In genomic region chr14:21063479-21063878, GRCh38 we compare ENCODE assay signal across 16 cellular contexts. TPM values are rescaled to one million over a fixed set of nuclear protein-coding genes. Genes with fewer than 3 reads are reported as not detected.
DNase-seq lines count a peak whose midpoint lies in the region; ATAC-seq and TF ChIP-seq lines count a peak whose summit lies in the region.
"Had no signal": no experiment of that assay in that cellular context is flagged by ENCODE, and none has a peak within 500 bp of the region (broad histone marks: within the 10 kb centered on the region; RNA-seq: fewer than 3 reads in every experiment).

No MANE protein-coding gene starts in this region.

- H3K9me3 ChIP-seq in adrenal gland (replicated peaks in 1 of 3) (no peaks in the 10 kb centered on the region), testis (no peaks in the 10 kb centered on the region)

- no peak for TF ChIP-seq POLR2A in adrenal gland (IDR thresholded peaks at IDR 0.05)
- no peak for TF ChIP-seq POLR2A in testis (IDR thresholded peaks at IDR 0.05)

- H3K4me1 ChIP-seq in adrenal gland (replicated peaks in 1 of 2): peaks cover 7 to 11% of the 10 kb centered on the region in 2 donors
- H3K4me1 ChIP-seq in testis: peaks cover 6% of the 10 kb centered on the region

- WGBS in adrenal gland, 4 donors: 26 to 49% (median 33%) methylated on average over 3 of the region's 3 CpGs
- WGBS in testis, 2 donors: 70% methylated on average over 3 of the region's 3 CpGs

- no peak overlapping the region for H3K4me3 ChIP-seq in adrenal gland
- no peak overlapping the region for H3K4me3 ChIP-seq in testis

- no peaks in the 10 kb centered on the region for H3K36me3 ChIP-seq in adrenal gland (replicated peaks in 1 of 2)
- no peaks in the 10 kb centered on the region for H3K36me3 ChIP-seq in testis (ENCODE audit: low read depth, missing control alignments)

- ATAC-seq in HG02981 (IDR thresholded peaks at IDR 0.05; ENCODE audit: unreplicated experiment): no peak
- ATAC-seq in GM18909 (IDR thresholded peaks at IDR 0.05; ENCODE audit: poor library complexity, unreplicated experiment): no peak
- ATAC-seq: stimulated activated naive CD8-positive, alpha-beta T cell treated with anti-CD3 and anti-CD28 coated beads, Interleukin-15, Interleukin-2, amounts not matched to agents 100 U/mL and 50 U/mL, for 24 hours had no signal

- intact Hi-C loops in adrenal gland (cut with DNase I) (no loop called here), testis (cut with DNase I; ENCODE audit: low total_unique reads) (no loop called here)

- H3K27ac ChIP-seq in adrenal gland (no peak overlapping the region), testis (no peak overlapping the region)
- H3K27ac ChIP-seq: HL-60, VCaP had no signal

- DNase-seq in HCEC 1CT: peak; percentile 55
- DNase-seq in adrenal gland: peak in 5 of 7 donors; percentile 60 to 81 (median 69)
- peak; percentile 93 for DNase-seq in kidney glomerular epithelial cell (lab: John Stamatoyannopoulos, UW)
- DNase-seq in testis: peak; percentile 73
- DNase-seq in NCI-H2227 treated with DMSO at 0.1 percent for 48 hours (lab: John Stamatoyannopoulos, UW): no peak
- DNase-seq: aorta; NCI-H1048; NCI-H526 treated with DMSO at 0.1 percent for 48 hours; nucleus accumbens; SHP77 treated with DMSO at 0.1 percent for 48 hours; stimulated activated CD4-positive, alpha-beta T cell treated with anti-CD3 and anti-CD28 coated beads, Interleukin-4, amount 100 ng/mL, for 1 hour; stimulated activated naive CD8-positive, alpha-beta T cell treated with anti-CD3 and anti-CD28 coated beads, Interleukin-15, Interleukin-2, amounts not matched to agents 100 U/mL and 50 U/mL, for 24 hours had no signal

- TF ChIP-seq CTCF in adrenal gland (IDR thresholded peaks at IDR 0.05): no peak
- TF ChIP-seq CTCF in testis (IDR thresholded peaks at IDR 0.05): no peak

- no peaks in the 10 kb centered on the region for H3K27me3 ChIP-seq in adrenal gland
- H3K27me3 ChIP-seq in testis: no peaks in the 10 kb centered on the region

RNA-seq across cellular contexts. Expression of gene RNASE8, which starts 5.9 kb away (rescaled TPM):
- not detected for total RNA-seq in adrenal gland
- polyA plus RNA-seq in adrenal gland: not detected
- total RNA-seq in testis: not detected
- polyA plus RNA-seq in testis (ENCODE audit: insufficient read depth, low read depth, low replicate concordance): not detected
- total RNA-seq: aorta had no signal

RNA-seq across cellular contexts. Expression of gene ARHGEF40, which starts 6.6 kb away (rescaled TPM):
- total RNA-seq in adrenal gland (100 to 1,000 TPM; 108 to 258 (median 151) TPM), testis (10 to 100 TPM; 30.5 to 36.9 TPM)
- polyA plus RNA-seq in adrenal gland (100 to 1,000 TPM; 126 to 148 (median 137) TPM), testis (ENCODE audit: insufficient read depth, low read depth, low replicate concordance) (22.0 TPM)

RNA-seq across cellular contexts. Expression of gene RNASE7, which starts 21.3 kb away (rescaled TPM):
- total RNA-seq in adrenal gland (under 1 TPM in 1 of 8 donors, not detected in 7; 0.34 TPM), testis (under 1 TPM; 0.43 to 0.55 TPM)
- polyA plus RNA-seq in adrenal gland (under 1 TPM in 1 of 3 donors, not detected in 2; 0.20 TPM), testis (ENCODE audit: insufficient read depth, low read depth, low replicate concordance) (0.24 TPM)
- total RNA-seq: aorta had no signal
- polyA plus RNA-seq: aorta had no signal

RNA-seq across cellular contexts. Expression of gene RNASE13, which starts 28.9 kb away (rescaled TPM):
- total RNA-seq in adrenal gland: under 1 TPM in 1 of 8 donors, not detected in 7; 0.27 TPM
- polyA plus RNA-seq in adrenal gland: under 1 TPM in 1 of 3 donors, not detected in 2; 0.03 TPM
- not detected for total RNA-seq in testis
- polyA plus RNA-seq in testis (ENCODE audit: insufficient read depth, low read depth, low replicate concordance): not detected
- total RNA-seq: aorta had no signal

RNA-seq across cellular contexts. Expression of gene TPPP2, which starts 33.5 kb away (rescaled TPM):
- total RNA-seq in adrenal gland (1 to 10 TPM in 2 of 8 donors, under 1 TPM in 1, not detected in 5; 0.31 to 1.1 (median 1.0) TPM), testis (100 to 1,000 TPM in 1 of 2 donors, 10 to 100 TPM in 1; 94.3 to 201 TPM)
- polyA plus RNA-seq in adrenal gland (under 1 TPM in 2 of 3 donors, not detected in 1; 0.44 to 0.80 TPM), testis (ENCODE audit: insufficient read depth, low read depth, low replicate concordance) (490 TPM)
- total RNA-seq: aorta had no signal
- polyA plus RNA-seq: aorta had no signal
